7 cellular contexts compared by ENCODE assay signal in genomic region chr3:114213669-114214541, GRCh38. TPM values are rescaled to one million over a fixed set of nuclear protein-coding genes. Genes with fewer than 3 reads are reported as not detected.
DNase-seq lines count a peak whose midpoint lies in the region; ATAC-seq, FAIRE-seq and TF ChIP-seq lines count a peak whose summit lies in the region.

No MANE protein-coding gene starts in this region.

- H3K4me2 ChIP-seq in fibroblast of lung (ENCODE audit: extremely low read depth, insufficient read depth, low read length), result peak overlapping the region; percentile 85

- peak overlapping the region; percentile 78 for H2AFZ ChIP-seq in fibroblast of lung (ENCODE audit: low read length)

- H3K4me3 Mint-ChIP-seq in activated CD8-positive, alpha-beta T cell treated with anti-CD3 and anti-CD28 coated beads, Interleukin-2, amount 10 ng/mL, durations not matched to agents 7 days and 5 days, result no peak overlapping the region

- H3K36me3 ChIP-seq in fibroblast of lung (ENCODE audit: control insufficient read depth, insufficient read depth, low read length), result no peaks in the 10 kb centered on the region

- ATAC-seq in HG02571 (IDR thresholded peaks at IDR 0.05; ENCODE audit: unreplicated experiment), result peak; percentile 89
- peak; percentile 70 for ATAC-seq in activated CD8-positive, alpha-beta T cell treated with anti-CD3 and anti-CD28 coated beads, Interleukin-2, amount 10 ng/mL, durations not matched to agents 7 days and 5 days

- H4K20me1 ChIP-seq in fibroblast of lung (ENCODE audit: control insufficient read depth, extremely low read depth, insufficient read depth, low read length), result no peaks in the 10 kb centered on the region

- H3K4me1 ChIP-seq in fibroblast of lung (ENCODE audit: control insufficient read depth, extremely low read depth, insufficient read depth, low read length), result peaks cover 5% of the 10 kb centered on the region

- no peak overlapping the region for H3K27ac Mint-ChIP-seq in activated CD8-positive, alpha-beta T cell treated with anti-CD3 and anti-CD28 coated beads, Interleukin-2, amount 10 ng/mL, durations not matched to agents 7 days and 5 days

- no peaks in the 10 kb centered on the region for H3K79me2 ChIP-seq in fibroblast of lung (ENCODE audit: control insufficient read depth, insufficient read depth, low read length)

- peak overlapping the region; percentile 70 for H3K27ac ChIP-seq in fibroblast of lung (ENCODE audit: insufficient read depth, low read length)

- POLR2A ChIA-PET in activated CD8-positive, alpha-beta T cell treated with anti-CD3 and anti-CD28 coated beads, Interleukin-2, amount 10 ng/mL, durations not matched to agents 7 days and 5 days (lab: Charles Lee), result interaction anchor here (0.6 to 3.5 kb wide), 29 partner anchors 9 to 1809 kb away, joined by 3 to 119 read pairs (median 5); partner anchors contain the start of genes CCDC191, QTRT2, TIGIT and ZNF80

- peaks cover 19% of the 10 kb centered on the region for H3K36me3 Mint-ChIP-seq in activated CD8-positive, alpha-beta T cell treated with anti-CD3 and anti-CD28 coated beads, Interleukin-2, amount 10 ng/mL, durations not matched to agents 7 days and 5 days (ENCODE audit: low read depth)

- no peaks in the 10 kb centered on the region for H3K9me3 Mint-ChIP-seq in activated CD8-positive, alpha-beta T cell treated with anti-CD3 and anti-CD28 coated beads, Interleukin-2, amount 10 ng/mL, durations not matched to agents 7 days and 5 days (ENCODE audit: insufficient read depth)

- peak; percentile 49 for DNase-seq in GM18507 (ENCODE audit: extremely low spot score, insufficient read length, low read depth)
- peak; percentile 71 for DNase-seq in NCI-H146 (lab: John Stamatoyannopoulos, UW)
- peak; percentile 80 for DNase-seq in activated CD8-positive, alpha-beta T cell treated with anti-CD3 and anti-CD28 coated beads, Interleukin-2, amount 10 ng/mL, durations not matched to agents 7 days and 5 days
- DNase-seq in fibroblast of lung (ENCODE audit: low read depth in 2 of 2), result peak; percentile 65 to 82
- peak; percentile 87 for DNase-seq in renal cortical epithelial cell (ENCODE audit: low read depth)
- DNase-seq in D341Med (ENCODE audit: low spot score), result no peak

- CTCF ChIA-PET in activated CD8-positive, alpha-beta T cell treated with anti-CD3 and anti-CD28 coated beads, Interleukin-2, amount 10 ng/mL, durations not matched to agents 7 days and 5 days (lab: Charles Lee), result interaction anchor here (0.7 to 3.7 kb wide), 30 partner anchors 9 to 207 kb away, joined by 3 to 54 read pairs (median 5); partner anchors contain the start of genes DRD3 and TIGIT

- H3K4me1 Mint-ChIP-seq in activated CD8-positive, alpha-beta T cell treated with anti-CD3 and anti-CD28 coated beads, Interleukin-2, amount 10 ng/mL, durations not matched to agents 7 days and 5 days (ENCODE audit: low read depth), result peaks cover 4% of the 10 kb centered on the region

- peak overlapping the region; percentile 24 to 48 (median 40) for H3K4me3 ChIP-seq in fibroblast of lung (replicated peaks in 1 of 4; ENCODE audit: control extremely low read depth in 1 of 4, insufficient read depth in 1 of 4, low read depth in 3 of 4, low read length in 4 of 4)

- no peaks in the 10 kb centered on the region for H3K27me3 ChIP-seq in fibroblast of lung (ENCODE audit: control insufficient read depth, insufficient read depth, low read length)

- no peak for TF ChIP-seq CTCF in fibroblast of lung (conservative IDR thresholded peaks at IDR 0.05 in 1 of 2, IDR thresholded peaks at IDR 0.05 in 1 of 2; ENCODE audit: low read depth in 1 of 2, low read length in 2 of 2)

- H3K27me3 Mint-ChIP-seq in activated CD8-positive, alpha-beta T cell treated with anti-CD3 and anti-CD28 coated beads, Interleukin-2, amount 10 ng/mL, durations not matched to agents 7 days and 5 days (ENCODE audit: low read depth), result no peaks in the 10 kb centered on the region

- no peaks in the 10 kb centered on the region for H3K9me3 ChIP-seq in fibroblast of lung (ENCODE audit: control insufficient read depth, insufficient read depth, low read depth, low read length)

- peak overlapping the region; percentile 1 for H3K9ac ChIP-seq in fibroblast of lung (ENCODE audit: insufficient read depth, low read length)

- FAIRE-seq in GM18507 (lab: Jason Lieb, UNC), result peak; percentile 97

RNA-seq across cellular contexts. Expression of gene ZNF80, which starts 23.5 kb away (rescaled TPM):
- total RNA-seq in activated CD8-positive, alpha-beta T cell treated with anti-CD3 and anti-CD28 coated beads, Interleukin-2, amount 10 ng/mL, durations not matched to agents 7 days and 5 days, result under 1 TPM; 0.71 to 0.89 TPM
- not detected in 2 replicates for total RNA-seq in fibroblast of lung
- polyA plus RNA-seq in fibroblast of lung, result not detected in 2 replicates
- not detected in 2 replicates for polyA plus RNA-seq in fibroblast of lung (2012)
- polyA minus RNA-seq in fibroblast of lung (ENCODE audit: low replicate concordance), result not detected in 2 replicates
- total RNA-seq in renal cortical epithelial cell, result not detected in 2 replicates

RNA-seq across cellular contexts. Expression of gene DRD3, which starts 35.1 kb away (rescaled TPM):
- total RNA-seq in activated CD8-positive, alpha-beta T cell treated with anti-CD3 and anti-CD28 coated beads, Interleukin-2, amount 10 ng/mL, durations not matched to agents 7 days and 5 days, result not detected
- total RNA-seq in fibroblast of lung (not detected in 2 replicates), renal cortical epithelial cell (not detected in 2 replicates)
- polyA plus RNA-seq in fibroblast of lung, result not detected in 2 replicates
- not detected in 2 replicates for polyA plus RNA-seq in fibroblast of lung (2012)
- polyA minus RNA-seq in fibroblast of lung (ENCODE audit: low replicate concordance), result not detected in 2 replicates
